ENCODE assay signal across 8 cellular contexts in the genomic region with DNA sequence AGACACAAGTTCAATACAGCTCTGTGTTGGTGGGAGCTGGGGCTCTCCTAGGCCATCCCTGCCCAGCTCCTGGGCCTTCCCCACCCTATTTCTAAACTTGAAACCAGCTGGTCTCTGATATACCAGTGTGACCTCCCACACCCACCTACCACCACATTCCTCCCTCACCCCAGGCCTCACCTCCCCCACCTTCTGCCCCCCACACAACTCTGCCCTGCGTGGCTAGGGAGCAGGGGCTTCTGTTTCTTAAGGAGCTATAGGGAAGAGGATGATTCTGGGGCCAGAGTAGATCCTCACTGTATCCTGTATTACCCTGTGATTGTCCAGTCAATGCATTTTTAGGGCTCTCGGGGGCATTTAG. TPM values are rescaled to one million over a fixed set of nuclear protein-coding genes. Genes with fewer than 3 reads are reported as not detected.
DNase-seq lines count a peak whose midpoint lies in the region; ATAC-seq and TF ChIP-seq lines count a peak whose summit lies in the region.

No MANE protein-coding gene starts in this region.

- no peaks in the 10 kb centered on the region for H3K9me3 ChIP-seq in CD4-positive, alpha-beta T cell (ENCODE audit: control insufficient read depth, low read length)
- no peaks in the 10 kb centered on the region for H3K9me3 ChIP-seq in neuron (ENCODE audit: low read length)

- H2AFZ ChIP-seq in KMS-11 (ENCODE audit: low read depth) (peak overlapping the region; percentile 9; the same call in 1 of the 2 replicates), neuron (ENCODE audit: low read depth, low read length) (no peak overlapping the region)

- H3K4me1 ChIP-seq in KMS-11 (ENCODE audit: low read depth, poor library complexity, severe bottlenecking) (peaks cover 63% of the 10 kb centered on the region), neuron (ENCODE audit: insufficient read depth, low read length) (peaks cover 75% of the 10 kb centered on the region)

- ATAC-seq in CD4-positive, alpha-beta T cell (ENCODE audit: poor library complexity) = no peak
- ATAC-seq in HG03439 (IDR thresholded peaks at IDR 0.05; ENCODE audit: unreplicated experiment) = no peak

- H4K20me1 ChIP-seq in KMS-11 (ENCODE audit: insufficient read depth) = no peaks in the 10 kb centered on the region

- H3K27me3 Mint-ChIP-seq in CD4-positive, alpha-beta T cell = peaks cover 24% of the 10 kb centered on the region

- TF ChIP-seq CTCF in CD4-positive, alpha-beta T cell (IDR thresholded peaks at IDR 0.05) = no peak
- TF ChIP-seq CTCF in KMS-11 (conservative IDR thresholded peaks at IDR 0.05; ENCODE audit: low read depth, low read length) (no peak), coronary artery (IDR thresholded peaks at IDR 0.05) (no peak)

- no peaks in the 10 kb centered on the region for H3K9me3 Mint-ChIP-seq in CD4-positive, alpha-beta T cell

- DNase-seq in CD4-positive, alpha-beta T cell = no peak
- no peak for DNase-seq in coronary artery (ENCODE audit: low spot score)
- DNase-seq in CD1c-positive myeloid dendritic cell (ENCODE audit: extremely low spot score) = no peak
- no peak for DNase-seq in RKO (ENCODE audit: low spot score)
- no peak for DNase-seq in stimulated activated CD4-positive, alpha-beta T cell treated with anti-CD3 and anti-CD28 coated beads, Interleukin-12 subunit alpha, Interleukin-12 subunit beta, amount 100 ng/mL, for 4 hours

- peaks cover 8% of the 10 kb centered on the region; the same call in 1 of the 2 replicates for H3K79me2 ChIP-seq in KMS-11 (ENCODE audit: insufficient read depth, low read depth)

- peak overlapping the region; percentile 21 for H3K27ac Mint-ChIP-seq in CD4-positive, alpha-beta T cell

- no peaks in the 10 kb centered on the region for H3K36me3 Mint-ChIP-seq in CD4-positive, alpha-beta T cell (ENCODE audit: low read depth)

- H3K27me3 ChIP-seq in CD4-positive, alpha-beta T cell (ENCODE audit: control insufficient read depth, insufficient read depth, low read length) = peaks cover 16% of the 10 kb centered on the region
- H3K27me3 ChIP-seq in KMS-11 (ENCODE audit: insufficient read depth, low read depth) (peaks cover 69% of the 10 kb centered on the region), neuron (ENCODE audit: insufficient read depth, low read length) (peaks cover 3% of the 10 kb centered on the region)

- H3K4me2 ChIP-seq in KMS-11 = peak overlapping the region; percentile 44

- POLR2A ChIA-PET in CD4-positive, alpha-beta T cell (lab: Charles Lee) = interaction anchor here (0.8 to 2.0 kb wide), 3 partner anchors 36 to 68 kb away, joined by 3 to 6 read pairs (median 4); partner anchors contain the start of genes ISG20L2 and METTL25B

- H3K27ac ChIP-seq in CD4-positive, alpha-beta T cell (ENCODE audit: low read depth, low read length) = no peak overlapping the region
- H3K27ac ChIP-seq in KMS-11 (peak overlapping the region; percentile 75), coronary artery (peak overlapping the region; percentile 80 to 92)

- CTCF ChIA-PET in CD4-positive, alpha-beta T cell (lab: Charles Lee) = interaction anchor here (0.6 to 3.7 kb wide), 6 partner anchors 28 to 66 kb away, joined by 3 to 25 read pairs (median 4); no protein-coding TSS in a partner anchor

- H3K9ac ChIP-seq in KMS-11 = peak overlapping the region; percentile 67

- H3K4me3 Mint-ChIP-seq in CD4-positive, alpha-beta T cell = no peak overlapping the region

- H3K4me1 Mint-ChIP-seq in CD4-positive, alpha-beta T cell (ENCODE audit: low read depth) = peaks cover 56% of the 10 kb centered on the region

- H3K36me3 ChIP-seq in KMS-11 (ENCODE audit: insufficient read depth) (no peaks in the 10 kb centered on the region), neuron (ENCODE audit: insufficient read depth, low read length) (no peaks in the 10 kb centered on the region)

- intact Hi-C loops in CD4-positive, alpha-beta T cell (cut with DNase I, micrococcal nuclease) = loop anchor here (1.0 to 2.0 kb wide), 2 partner anchors 66 kb away; no protein-coding TSS in a partner anchor

- H3K4me3 ChIP-seq in KMS-11 (IDR thresholded peaks at IDR 0.05; ENCODE audit: insufficient read depth, low read depth, low read length) = peak overlapping the region; percentile 27
- peak overlapping the region; percentile 32 for H3K4me3 ChIP-seq in coronary artery
- H3K4me3 ChIP-seq in neuron (ENCODE audit: low read length) = peak overlapping the region; percentile 22

RNA-seq across cellular contexts. Expression of gene NES, which starts 16.5 kb away (rescaled TPM):
- not detected for total RNA-seq in CD4-positive, alpha-beta T cell

RNA-seq across cellular contexts. Expression of gene BCAN, which starts 18.8 kb away (rescaled TPM):
- not detected for total RNA-seq in CD4-positive, alpha-beta T cell

RNA-seq across cellular contexts. Expression of gene HAPLN2, which starts 41.5 kb away (rescaled TPM):
- total RNA-seq in CD4-positive, alpha-beta T cell = under 1 TPM; 0.44 to 0.56 TPM

RNA-seq across cellular contexts. Expression of gene CRABP2, which starts 44.7 kb away (rescaled TPM):
- total RNA-seq in CD4-positive, alpha-beta T cell = 1 to 10 TPM; 3.2 to 4.2 TPM

RNA-seq across cellular contexts. Expression of gene GPATCH4, which starts 59.5 kb away (rescaled TPM):
- total RNA-seq in CD4-positive, alpha-beta T cell = 10 to 100 TPM; 35.3 to 36.3 TPM
